ENCODE assay signal across 24 cellular contexts in the genomic region with DNA sequence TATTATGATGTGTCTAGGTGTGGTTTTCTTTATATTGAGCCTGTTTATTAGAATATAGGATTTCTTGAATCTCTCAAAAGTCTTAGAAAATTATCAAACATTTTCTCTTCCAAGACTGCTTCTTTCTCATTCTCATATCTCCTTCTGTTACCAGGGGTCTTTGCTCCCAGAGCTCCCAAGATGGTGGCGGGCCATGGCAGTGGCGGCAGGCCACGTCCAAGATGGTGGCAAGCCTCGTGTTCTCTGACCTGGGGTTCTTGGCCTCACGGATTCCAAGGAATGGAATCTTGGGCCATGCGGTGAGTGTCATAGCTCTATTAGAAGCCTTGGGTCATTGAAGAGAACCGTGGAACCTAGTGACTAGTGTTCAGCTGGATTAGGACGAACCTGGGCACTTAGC.
"Had no signal": no experiment of that assay in that cellular context is flagged by ENCODE, and none has a peak within 500 bp of the region (broad histone marks: within the 10 kb centered on the region; RNA-seq: fewer than 3 reads in every experiment).

No MANE protein-coding gene starts in this region.

- H3K27ac ChIP-seq: esophagus muscularis mucosa, foreskin keratinocyte, gastroesophageal sphincter, heart left ventricle, hepatocyte, neural progenitor cell, parathyroid adenoma, right lobe of liver, suprapubic skin, transverse colon, upper lobe of right lung, vagina had no signal

- H3K4me3 ChIP-seq: esophagus muscularis mucosa, gastroesophageal sphincter, heart left ventricle, hepatocyte, lung, neural progenitor cell, right lobe of liver, suprapubic skin, transverse colon, upper lobe of right lung, vagina had no signal

- H3K79me2 ChIP-seq: hepatocyte, parathyroid adenoma had no signal

- H3K4me2 ChIP-seq: hepatocyte, neural progenitor cell had no signal

- H3K9ac ChIP-seq: neural progenitor cell, parathyroid adenoma had no signal

- H3K27ac Mint-ChIP-seq: memory B cell; natural killer cell treated with Interleukin-12 subunit alpha and Interleukin-12 subunit beta and Interleukin-15 and Interleukin-18, amount 100 ng/mL, for 72 hours; neural progenitor cell; progenitor cell of endocrine pancreas had no signal

- H3K9me3 Mint-ChIP-seq: memory B cell; natural killer cell treated with Interleukin-12 subunit alpha and Interleukin-12 subunit beta and Interleukin-15 and Interleukin-18, amount 100 ng/mL, for 72 hours; neural progenitor cell; stimulated activated naive CD8-positive, alpha-beta T cell treated with anti-CD3 and anti-CD28 coated beads, Interleukin-15, amount 100 ng/mL, for 72 hours had no signal

- ATAC-seq: foreskin keratinocyte; gastroesophageal sphincter; heart left ventricle; left lobe of liver; natural killer cell treated with Interleukin-12 subunit alpha and Interleukin-12 subunit beta and Interleukin-15 and Interleukin-18, amount 100 ng/mL, for 72 hours; right lobe of liver; stimulated activated naive CD8-positive, alpha-beta T cell treated with anti-CD3 and anti-CD28 coated beads, Interleukin-15, amount 100 ng/mL, for 72 hours; upper lobe of right lung had no signal

- H3K36me3 ChIP-seq: esophagus muscularis mucosa, gastroesophageal sphincter, heart left ventricle, neural progenitor cell, right lobe of liver, suprapubic skin, transverse colon, upper lobe of right lung, vagina had no signal

- H3K9me3 ChIP-seq: esophagus muscularis mucosa, gastroesophageal sphincter, heart left ventricle, right lobe of liver, suprapubic skin, transverse colon, upper lobe of right lung, vagina had no signal

- H3K27me3 ChIP-seq: gastroesophageal sphincter, heart left ventricle, hepatocyte, neural progenitor cell, right lobe of liver, suprapubic skin, transverse colon, upper lobe of right lung, vagina had no signal

- H3K36me3 Mint-ChIP-seq: memory B cell; natural killer cell treated with Interleukin-12 subunit alpha and Interleukin-12 subunit beta and Interleukin-15 and Interleukin-18, amount 100 ng/mL, for 72 hours; neural progenitor cell had no signal

- H3K4me3 Mint-ChIP-seq: memory B cell; natural killer cell treated with Interleukin-12 subunit alpha and Interleukin-12 subunit beta and Interleukin-15 and Interleukin-18, amount 100 ng/mL, for 72 hours; neural progenitor cell; stimulated activated naive CD8-positive, alpha-beta T cell treated with anti-CD3 and anti-CD28 coated beads, Interleukin-15, amount 100 ng/mL, for 72 hours had no signal

- DNase-seq: effector memory CD4-positive, alpha-beta T cell; foreskin keratinocyte; heart left ventricle; kidney; right lobe of liver; small intestine; stimulated activated CD4-positive, alpha-beta T cell treated with anti-CD3 and anti-CD28 coated beads, Interleukin-15, amount 100 ng/mL, for 24 hours; stimulated activated CD4-positive, alpha-beta T cell treated with anti-CD3 and anti-CD28 coated beads, Interleukin-2, amount 100 ng/mL, for 48 hours; stimulated activated naive CD4-positive, alpha-beta T cell; stimulated activated naive CD8-positive, alpha-beta T cell treated with anti-CD3 and anti-CD28 coated beads, Interleukin-15, amount 100 ng/mL, for 72 hours; transverse colon; upper lobe of right lung had no signal

- H3K4me1 ChIP-seq: foreskin keratinocyte, parathyroid adenoma, right lobe of liver, transverse colon, upper lobe of right lung had no signal

- H2AFZ ChIP-seq: hepatocyte, neural progenitor cell, parathyroid adenoma had no signal

- H3K27me3 Mint-ChIP-seq: memory B cell had no signal
